Comparison of ENCODE assay signal across 21 cellular contexts in the genomic region with DNA sequence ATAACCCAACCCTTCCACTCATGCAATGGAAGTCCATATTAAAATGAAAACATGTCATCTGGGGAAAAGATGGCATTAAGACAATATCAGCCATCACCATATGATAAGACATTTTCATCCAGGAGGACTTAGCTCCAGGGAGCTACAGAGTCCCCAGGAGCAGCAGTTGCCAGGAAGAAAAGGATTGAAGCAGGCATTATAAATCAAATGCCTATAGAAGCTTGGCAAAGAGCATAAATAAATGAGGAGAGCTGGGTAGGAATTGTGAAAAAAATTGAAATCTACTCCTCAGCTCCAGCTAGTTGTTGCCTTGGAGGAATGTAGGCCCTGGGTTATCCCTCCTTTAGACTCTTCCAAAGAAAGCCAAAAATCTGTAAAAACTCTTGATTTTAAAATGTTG. TPM values are rescaled to one million over a fixed set of nuclear protein-coding genes. Genes with fewer than 3 reads are reported as not detected.
DNase-seq lines count a peak whose midpoint lies in the region; ATAC-seq, FAIRE-seq and TF ChIP-seq lines count a peak whose summit lies in the region.
"Had no signal": no experiment of that assay in that cellular context is flagged by ENCODE, and none has a peak within 500 bp of the region (broad histone marks: within the 10 kb centered on the region; RNA-seq: fewer than 3 reads in every experiment).

No MANE protein-coding gene starts in this region.

- no peak for TF ChIP-seq CTCF in H1 (IDR thresholded peaks at IDR 0.05; ENCODE audit: control extremely low read depth in 1 of 3, insufficient read depth in 1 of 3, low read depth in 1 of 3, low read length in 3 of 3)

- H3K23ac ChIP-seq in H1 (ENCODE audit: insufficient read length) (no peak overlapping the region), neuronal stem cell (ENCODE audit: low read depth, low read length, poor library complexity) (no peak overlapping the region)

- H4K91ac ChIP-seq in H1 (replicated peaks; ENCODE audit: insufficient read length, low read length) (no peak overlapping the region), neuronal stem cell (ENCODE audit: low read depth, low read length, poor library complexity) (no peak overlapping the region)

- no peak for FAIRE-seq in H1 (lab: Jason Lieb, UNC)
- FAIRE-seq: G401.6, RCC 7860 had no signal

- no peak overlapping the region for H3K56ac ChIP-seq in H1 (replicated peaks; ENCODE audit: insufficient read length, low read depth, low read length)

- no peak overlapping the region for H4K5ac ChIP-seq in H1 (ENCODE audit: insufficient read length, low read depth, low read length)

- no peaks in the 10 kb centered on the region for H3K27me3 ChIP-seq in H1 (replicated peaks in 1 of 4; ENCODE audit: control insufficient read depth in 3 of 4, extremely low read depth in 1 of 4, insufficient read depth in 3 of 4, low read length in 3 of 4)
- H3K27me3 ChIP-seq in neuronal stem cell (ENCODE audit: control insufficient read depth in 3 of 3, insufficient read depth in 3 of 3, low read depth in 1 of 3, low read length in 3 of 3) = no peaks in the 10 kb centered on the region

- H2BK120ac ChIP-seq in H1 (replicated peaks; ENCODE audit: low read depth, low read length) (no peak overlapping the region), neuronal stem cell (ENCODE audit: low read depth, low read length) (no peak overlapping the region)

- POLR2A ChIA-PET in H1 (lab: Charles Lee; ENCODE audit: partially characterized antibody) = interaction anchor here (0.6 kb wide), 1 partner anchor 18 kb away, joined by 3 read pairs; no protein-coding TSS in a partner anchor

- H3K79me2 ChIP-seq in H1 (ENCODE audit: control insufficient read depth in 1 of 2, insufficient read depth in 2 of 2, low read length in 2 of 2) = no peaks in the 10 kb centered on the region

- H3K79me1 ChIP-seq in H1 (ENCODE audit: low read depth, low read length) (no peaks in the 10 kb centered on the region), neuronal stem cell (ENCODE audit: low read depth, low read length) (no peaks in the 10 kb centered on the region)

- H2BK15ac ChIP-seq in H1 (ENCODE audit: low read length) (no peak overlapping the region), neuronal stem cell (ENCODE audit: low read length) (no peak overlapping the region)

- no peak overlapping the region for H2BK20ac ChIP-seq in H1 (ENCODE audit: low read length)

- H3K4me3 ChIP-seq in H1 (ENCODE audit: extremely low read depth in 1 of 4, insufficient read depth in 2 of 4, low read depth in 3 of 4, low read length in 4 of 4) (no peak overlapping the region), neuronal stem cell (ENCODE audit: low read length in 2 of 2) (no peak overlapping the region)
- H3K4me3 ChIP-seq: GM23248 had no signal

- H3K27ac ChIP-seq in H1 (ENCODE audit: low read depth, low read length) (no peak overlapping the region), neuronal stem cell (replicated peaks; ENCODE audit: low read length) (no peak overlapping the region)
- H3K27ac ChIP-seq: GM23248, HL-60, KMS-11 had no signal

- H3K4me1 ChIP-seq in H1 (replicated peaks in 1 of 4; ENCODE audit: control insufficient read depth in 3 of 4, insufficient read depth in 4 of 4, low read length in 3 of 4) (no peaks in the 10 kb centered on the region), neuronal stem cell (ENCODE audit: control insufficient read depth in 2 of 2, insufficient read depth in 1 of 2, low read depth in 1 of 2, low read length in 2 of 2) (peaks cover 0 to 4% of the 10 kb centered on the region in 2 donors)

- H3K9me3 ChIP-seq in H1 (ENCODE audit: insufficient read depth in 2 of 2, low read depth in 1 of 2, low read length in 1 of 2) (no peaks in the 10 kb centered on the region; a peak in 1 of 4 replicates), neuronal stem cell (replicated peaks in 1 of 2; ENCODE audit: control insufficient read depth in 2 of 2, insufficient read depth in 1 of 2, low read depth in 1 of 2, low read length in 2 of 2) (peaks cover 0 to 2% of the 10 kb centered on the region in 2 donors)

- H4K8ac ChIP-seq in H1 (ENCODE audit: extremely low read depth, insufficient read depth, low read length) (no peak overlapping the region), neuronal stem cell (ENCODE audit: low read depth, low read length) (no peak overlapping the region)

- no peak overlapping the region for H2AFZ ChIP-seq in H1 (ENCODE audit: low read length)
- peak overlapping the region; percentile 28 for H2AFZ ChIP-seq in neuronal stem cell (ENCODE audit: low read length)
- H2AFZ ChIP-seq: GM23248 had no signal

- H3K4ac ChIP-seq in H1 (replicated peaks; ENCODE audit: insufficient read length, low read depth, low read length) (no peak overlapping the region), neuronal stem cell (ENCODE audit: low read length) (no peak overlapping the region)

- DNase-seq in DMS 273 (lab: John Stamatoyannopoulos, UW; ENCODE audit: unreplicated experiment) (peak; percentile 3), DMS 273 treated with DMSO at 0.1 percent for 48 hours (lab: John Stamatoyannopoulos, UW) (no peak), RPMI7951 (ENCODE audit: low read depth) (peak; percentile 8), H1 (ENCODE audit: low read depth in 1 of 2, low spot score in 2 of 2) (no peak), neuronal stem cell (ENCODE audit: low spot score) (no peak), COR-L47 (lab: John Stamatoyannopoulos, UW) (no peak), HPDE6-E6E7 (ENCODE audit: extremely low spot score) (no peak)
- DNase-seq: 8988T, DMS79 treated with DMSO at 0.1 percent for 48 hours, GM23248, NCI-H1092, NCI-H2107, NCI-H345, NCI-H774, SHP77 treated with DMSO at 0.1 percent for 48 hours had no signal

- H3K4me2 ChIP-seq in H1 (ENCODE audit: insufficient read depth in 1 of 2, low read depth in 2 of 2, low read length in 2 of 2) (no peak overlapping the region), neuronal stem cell (ENCODE audit: insufficient read depth, low read length, poor library complexity, severe bottlenecking) (no peak overlapping the region)
- H3K4me2 ChIP-seq: KMS-11 had no signal

- CTCF ChIA-PET in H1 (lab: Charles Lee; ENCODE audit: partially characterized antibody) = interaction anchor here (0.8 to 1.7 kb wide), 5 partner anchors 12 to 302 kb away, joined by 3 to 6 read pairs (median 3); no protein-coding TSS in a partner anchor

- ATAC-seq in HG03354 (IDR thresholded peaks at IDR 0.05; ENCODE audit: poor library complexity, severe bottlenecking, unreplicated experiment) = no peak

- no peaks in the 10 kb centered on the region for H4K20me1 ChIP-seq in H1 (replicated peaks in 1 of 2; ENCODE audit: control insufficient read depth in 1 of 2, insufficient read depth in 2 of 2, low read length in 2 of 2)

- no peak overlapping the region for H3K18ac ChIP-seq in H1 (ENCODE audit: extremely low read depth, low read length)
- no peak overlapping the region for H3K18ac ChIP-seq in neuronal stem cell (ENCODE audit: low read length)

- H3K23me2 ChIP-seq in H1 (ENCODE audit: low read depth, low read length) = no peaks in the 10 kb centered on the region; the same call in 1 of the 2 replicates

- H3K9ac ChIP-seq in H1 (replicated peaks in 1 of 4; ENCODE audit: extremely low read depth in 1 of 4, low read depth in 3 of 4, low read length in 3 of 4) (no peak overlapping the region), neuronal stem cell (ENCODE audit: low read depth, low read length, poor library complexity) (no peak overlapping the region)
- H3K9ac ChIP-seq: GM23248, KMS-11 had no signal

- H2AK5ac ChIP-seq in H1 (ENCODE audit: low read depth, low read length) (no peak overlapping the region), neuronal stem cell (ENCODE audit: low read depth, low read length) (no peak overlapping the region)

- no peak overlapping the region for H2BK12ac ChIP-seq in H1 (ENCODE audit: low read depth, low read length)
- H2BK12ac ChIP-seq in neuronal stem cell (ENCODE audit: low read length) = no peak overlapping the region

- H3K36me3 ChIP-seq in H1 (ENCODE audit: control insufficient read depth in 2 of 4, insufficient read depth in 4 of 4, low read length in 3 of 4) (no peaks in the 10 kb centered on the region), neuronal stem cell (replicated peaks in 1 of 2; ENCODE audit: control insufficient read depth in 2 of 2, insufficient read depth in 2 of 2, low read length in 2 of 2) (peaks cover 0 to 7% of the 10 kb centered on the region in 2 donors)

- TF ChIP-seq EP300 in H1 (IDR thresholded peaks at IDR 0.05; ENCODE audit: borderline replicate concordance in 1 of 2, low read depth in 2 of 2, low read length in 2 of 2) = no peak

- H3K14ac ChIP-seq in H1 (ENCODE audit: insufficient read length) = no peak overlapping the region
- no peak overlapping the region for H3K14ac ChIP-seq in neuronal stem cell (ENCODE audit: low read length)

- H2BK5ac ChIP-seq in H1 (ENCODE audit: low read depth, low read length) = no peak overlapping the region
- H2BK5ac ChIP-seq in neuronal stem cell (ENCODE audit: low read length) = no peak overlapping the region

- no peak for TF ChIP-seq RAD21 in H1 (IDR thresholded peaks at IDR 0.05 in 1 of 2, conservative IDR thresholded peaks at IDR 0.05 in 1 of 2; ENCODE audit: low read depth in 2 of 2, low read length in 2 of 2)

- no peak for TF ChIP-seq POLR2A in H1 (IDR thresholded peaks at IDR 0.05; ENCODE audit: control extremely low read depth in 1 of 2, low read depth in 2 of 2, low read length in 2 of 2)

TF ChIP-seq in H1, 55 proteins besides CTCF, POLR2A, EP300 and RAD21:
- TF ChIP-seq SRF (IDR thresholded peaks at IDR 0.05; ENCODE audit: low read depth, low read length) = peak; percentile 66
- TF ChIP-seq TCF12 (IDR thresholded peaks at IDR 0.05; ENCODE audit: low read depth, low read length) = no peak

RNA-seq across cellular contexts. Expression of gene FAM13C, which starts 42.5 kb away (rescaled TPM):
- total RNA-seq in RPMI7951 (2014; rRNA removed; shearing (Covaris generic)) = 3.4 and 4.1 TPM in 2 replicates
- total RNA-seq in H1 (2021; fragmentation: NEBNext Ultra II Directional; extraction: Animal tissue kit (Norgen Biotek cat#: 25700)) = 0.23 and 0.56 TPM in 2 replicates
- polyA plus RNA-seq in H1 (2011; rRNA removed) = 0.36 and 0.62 TPM in 2 replicates
- 0.56 TPM for polyA plus RNA-seq in H1 (2011; cell fraction: cytosol; rRNA removed)
- polyA plus RNA-seq in H1 (2011; cell fraction: nucleus; rRNA removed) = 1.8 TPM
- 0.32 to 1.2 TPM (median 0.54 TPM) in 4 replicates for polyA plus RNA-seq in H1 (2012, experiment 1 of 2)
- not detected for polyA plus RNA-seq in H1 (2012, experiment 2 of 2)
- 0.41 TPM for polyA plus RNA-seq in H1 (2013, experiment 1 of 2)
- 0.39 TPM for polyA plus RNA-seq in H1 (2013, experiment 2 of 2)
- polyA minus RNA-seq in H1 (2011; rRNA and poly(A)+ RNA removed) = 2.1 and 4.1 TPM in 2 replicates
- polyA minus RNA-seq in H1 (2011; cell fraction: cytosol; rRNA and poly(A)+ RNA removed) = 0.66 TPM
- 6.2 TPM for polyA minus RNA-seq in H1 (2011; cell fraction: nucleus; rRNA and poly(A)+ RNA removed)
- 13.0 TPM for polyA plus RNA-seq in neuronal stem cell (2013, experiment 1 of 2)
- 13.1 TPM for polyA plus RNA-seq in neuronal stem cell (2013, experiment 2 of 2)
- total RNA-seq: MCF 10A had no signal

Comparison
In these comparisons a context has a peak if more than half of its experiments do, and no peak if none do; other contexts are left out.
1. DNase-seq: peak in DMS 273 (single experiment) and RPMI7951 (single experiment); none in DMS 273 treated with DMSO at 0.1 percent for 48 hours (single experiment), H1 (0 of 2), neuronal stem cell (single experiment), COR-L47 (single experiment) and HPDE6-E6E7 (single experiment).